8 cellular contexts compared by ENCODE assay signal in genomic region chr16:49855280-49855821, GRCh38. TPM values are rescaled to one million over a fixed set of nuclear protein-coding genes. Genes with fewer than 3 reads are reported as not detected.
DNase-seq lines count a peak whose midpoint lies in the region; ATAC-seq, FAIRE-seq and TF ChIP-seq lines count a peak whose summit lies in the region.

No MANE protein-coding gene starts in this region.

- no peak overlapping the region for H3K4me2 ChIP-seq in neural cell (ENCODE audit: low read length)

- no peak for TF ChIP-seq EP300 in neural cell (conservative IDR thresholded peaks at IDR 0.05; ENCODE audit: poor library complexity, severe bottlenecking)
- no peak for TF ChIP-seq EP300 in transverse colon (IDR thresholded peaks at IDR 0.05; ENCODE audit: low read depth)

- FAIRE-seq in RCC 7860 (lab: Jason Lieb, UNC): no peak

- TF ChIP-seq CTCF in HL-60 (IDR thresholded peaks at IDR 0.05; ENCODE audit: insufficient read depth, low read length) (no peak), foreskin keratinocyte (conservative IDR thresholded peaks at IDR 0.05) (no peak), neural cell (IDR thresholded peaks at IDR 0.05; ENCODE audit: poor library complexity, severe bottlenecking) (no peak), transverse colon (IDR thresholded peaks at IDR 0.05) (no peak)

- peak overlapping the region; percentile 64 for H3K9ac ChIP-seq in neural cell (ENCODE audit: low read length)

- ATAC-seq in GM19438 (IDR thresholded peaks at IDR 0.05; ENCODE audit: low read depth, unreplicated experiment) (peak; percentile 71), foreskin keratinocyte (peak; percentile 70)

- H3F3A ChIP-seq in neural cell (ENCODE audit: insufficient read depth, low read length, poor library complexity, severe bottlenecking): peaks cover 6% of the 10 kb centered on the region

- H3K79me2 ChIP-seq in neural cell (replicated peaks; ENCODE audit: insufficient read depth, low read length): peaks cover 46% of the 10 kb centered on the region

- WGBS in transverse colon (ENCODE audit: low coverage in 1 of 2), 2 donors: 0% methylated on average over 44 of the region's 75 CpGs; no CpG with 5 or more reads in 1 of the 2 donors

- H3K27ac ChIP-seq in HL-60 (replicated peaks): no peak overlapping the region
- no peak overlapping the region for H3K27ac ChIP-seq in foreskin keratinocyte
- no peak overlapping the region for H3K27ac ChIP-seq in neural cell (ENCODE audit: low read length)
- peak overlapping the region; percentile 94 to 98 (median 96) for H3K27ac ChIP-seq in transverse colon

- H3K4me3 ChIP-seq in HL-60 (replicated peaks; ENCODE audit: insufficient read depth, low read length) (peak overlapping the region; percentile 51), neural cell (ENCODE audit: low read length) (peak overlapping the region; percentile 73), transverse colon (peak overlapping the region; percentile 71 to 88 (median 78))

- peak; percentile 82 for TF ChIP-seq POLR2A in transverse colon (IDR thresholded peaks at IDR 0.05)

- no peaks in the 10 kb centered on the region for H3K36me3 ChIP-seq in neural cell (ENCODE audit: insufficient read depth, low read length)
- H3K36me3 ChIP-seq in transverse colon: no peaks in the 10 kb centered on the region

- no peaks in the 10 kb centered on the region for H3K9me2 ChIP-seq in neural cell (ENCODE audit: insufficient read depth, low read length)

- peak; percentile 5 to 16 for DNase-seq in AML-193 (lab: John Stamatoyannopoulos, UW)
- peak; percentile 33 to 68 for DNase-seq in HL-60 (ENCODE audit: low read depth in 1 of 2, low spot score in 1 of 2)
- DNase-seq in RCC 7860 (ENCODE audit: low spot score): peak; percentile 21
- peak; percentile 25 for DNase-seq in activated gamma-delta T cell treated with anti-CD3 and anti-CD28 coated beads, Interleukin-2, amount 50 U/mL, for 16 hours (ENCODE audit: low read depth)
- DNase-seq in foreskin keratinocyte: peak; percentile 29 to 59
- DNase-seq in transverse colon: peak; percentile 93

- in situ Hi-C loops in transverse colon (cut with MboI; ENCODE audit: low pct_ligation_motif_present in 1 of 4, low pct_unique_long_range_greater_than_20kb in 1 of 4, low sequenced_read_pairs in 3 of 4): loop anchor here in 1 of 4 donors (25.0 kb wide), 1 partner anchor 243 kb away; no protein-coding TSS in a partner anchor

- H4K20me1 ChIP-seq in neural cell (ENCODE audit: insufficient read depth): no peaks in the 10 kb centered on the region

- H3K4me1 ChIP-seq in foreskin keratinocyte (no peaks in the 10 kb centered on the region), transverse colon (peaks cover 23 to 61% (median 53%) of the 10 kb centered on the region in 4 donors)

- H3K27me3 ChIP-seq in HL-60 (ENCODE audit: insufficient read depth, poor library complexity, severe bottlenecking): peaks cover 55% of the 10 kb centered on the region
- H3K27me3 ChIP-seq in foreskin keratinocyte: peaks cover 86% of the 10 kb centered on the region
- peaks cover 28% of the 10 kb centered on the region for H3K27me3 ChIP-seq in neural cell (ENCODE audit: insufficient read depth, low read depth, low read length)
- H3K27me3 ChIP-seq in transverse colon: no peaks in the 10 kb centered on the region

- H2AFZ ChIP-seq in neural cell (ENCODE audit: low read depth, low read length): no peak overlapping the region

- TF ChIP-seq RAD21 in neural cell (conservative IDR thresholded peaks at IDR 0.05): no peak

- intact Hi-C loops in transverse colon (cut with DNase I; ENCODE audit: low total_unique reads): no loop called here

- no peaks in the 10 kb centered on the region for H3K9me3 ChIP-seq in neural cell (ENCODE audit: low read length)
- H3K9me3 ChIP-seq in transverse colon: no peaks in the 10 kb centered on the region

TF ChIP-seq in neural cell, 6 proteins besides CTCF, POLR2A, EP300 and RAD21:
- no peak for TF ChIP-seq EZH2 (IDR thresholded peaks at IDR 0.05; ENCODE audit: borderline replicate concordance, insufficient read depth, low read length, poor library complexity, severe bottlenecking)
- TF ChIP-seq POLR2AphosphoS5 (IDR thresholded peaks at IDR 0.05): peak; percentile 30
- TF ChIP-seq MXI1 (conservative IDR thresholded peaks at IDR 0.05; ENCODE audit: poor library complexity, severe bottlenecking): peak; percentile 83
- TF ChIP-seq TAF1 (IDR thresholded peaks at IDR 0.05; ENCODE audit: low read depth): peak; percentile 46
- peak; percentile 32 for TF ChIP-seq SMC3 (conservative IDR thresholded peaks at IDR 0.05; ENCODE audit: poor library complexity)
- TF ChIP-seq REST (IDR thresholded peaks at IDR 0.05; ENCODE audit: borderline replicate concordance): no peak

RNA-seq across cellular contexts. Expression of gene ZNF423, which starts 0.6 kb away (rescaled TPM):
- total RNA-seq in foreskin keratinocyte (0.07 and 0.17 TPM in 2 replicates), transverse colon (10 to 100 TPM in 1 of 4 donors, 1 to 10 TPM in 3; 4.9 to 13.1 (median 7.2) TPM)
- polyA plus RNA-seq in foreskin keratinocyte (0.01 TPM in 1 of 2 replicates, not detected in the other), neural cell (3.0 and 4.5 TPM in 2 replicates)
- 14.9 and 16.7 TPM in 2 replicates for polyA minus RNA-seq in neural cell

Comparison
In these comparisons a context has a peak if more than half of its experiments do, and no peak if none do; other contexts are left out.
1. DNase-seq: peak in every context shown above with its lines; median percentile 93 in transverse colon; 50 in HL-60; 44 in foreskin keratinocyte; 25 in activated gamma-delta T cell treated with anti-CD3 and anti-CD28 coated beads, Interleukin-2, amount 50 U/mL, for 16 hours; 21 in RCC 7860; 10 in AML-193.
2. H3K27ac ChIP-seq: peak in transverse colon (4 of 4); none in HL-60 (single experiment), foreskin keratinocyte (single experiment) and neural cell (single experiment).
3. Peak in every context shown above with its lines, with median percentiles within 50 percentile points of each other: H3K4me3 ChIP-seq.